8 cellular contexts compared by ENCODE assay signal in the genomic region with DNA sequence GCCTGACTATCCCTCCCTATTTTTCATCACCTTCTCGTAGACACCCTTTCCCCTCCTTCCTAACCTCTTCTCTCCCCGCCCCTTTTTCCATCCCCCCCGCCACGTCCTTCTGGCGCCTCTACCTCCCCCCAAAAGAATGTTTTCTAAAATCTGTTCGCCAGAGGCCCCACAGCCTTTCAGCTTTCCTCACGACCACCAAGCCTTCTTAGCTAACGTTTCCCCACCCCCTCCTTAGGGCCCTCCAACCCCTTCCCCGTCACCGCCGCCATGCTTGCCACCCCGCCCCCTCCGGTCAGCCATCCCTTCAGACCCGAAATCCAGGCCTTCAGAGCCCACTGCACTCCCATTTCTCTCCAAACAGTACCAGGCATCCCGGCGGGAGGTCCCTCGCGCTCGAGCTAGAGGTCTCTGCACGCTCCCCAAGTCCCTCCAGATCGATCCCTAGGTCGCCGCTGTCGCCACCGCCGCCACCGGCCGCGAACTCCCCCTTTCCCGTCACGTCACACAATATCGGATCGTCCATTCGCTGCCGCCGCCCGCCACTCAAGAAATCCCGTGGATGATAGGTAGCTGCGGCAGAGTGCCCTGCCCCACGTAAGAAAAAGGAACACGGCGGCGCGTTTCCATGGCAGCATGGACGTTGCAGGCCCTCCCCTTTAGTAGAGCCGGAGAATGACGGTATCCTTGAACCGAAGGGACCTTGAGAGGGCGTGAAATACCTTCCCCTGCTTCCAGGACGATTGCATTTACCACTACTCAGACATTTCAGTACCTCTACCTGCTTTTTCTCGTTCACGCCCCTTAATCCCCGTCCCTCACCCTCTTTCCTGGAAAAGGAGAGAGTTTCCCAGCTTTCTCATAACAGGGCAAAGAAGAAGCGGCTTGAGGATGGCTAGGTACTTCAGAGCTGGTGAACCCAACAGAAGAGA. TPM values are rescaled to one million over a fixed set of nuclear protein-coding genes. Genes with fewer than 3 reads are reported as not detected.
A peak's percentile ranks its signal among the peaks of the same experiment; 100 is the strongest.
DNase-seq lines count a peak whose midpoint lies in the region; ATAC-seq, FAIRE-seq and TF ChIP-seq lines count a peak whose summit lies in the region.

A gene with protein sequence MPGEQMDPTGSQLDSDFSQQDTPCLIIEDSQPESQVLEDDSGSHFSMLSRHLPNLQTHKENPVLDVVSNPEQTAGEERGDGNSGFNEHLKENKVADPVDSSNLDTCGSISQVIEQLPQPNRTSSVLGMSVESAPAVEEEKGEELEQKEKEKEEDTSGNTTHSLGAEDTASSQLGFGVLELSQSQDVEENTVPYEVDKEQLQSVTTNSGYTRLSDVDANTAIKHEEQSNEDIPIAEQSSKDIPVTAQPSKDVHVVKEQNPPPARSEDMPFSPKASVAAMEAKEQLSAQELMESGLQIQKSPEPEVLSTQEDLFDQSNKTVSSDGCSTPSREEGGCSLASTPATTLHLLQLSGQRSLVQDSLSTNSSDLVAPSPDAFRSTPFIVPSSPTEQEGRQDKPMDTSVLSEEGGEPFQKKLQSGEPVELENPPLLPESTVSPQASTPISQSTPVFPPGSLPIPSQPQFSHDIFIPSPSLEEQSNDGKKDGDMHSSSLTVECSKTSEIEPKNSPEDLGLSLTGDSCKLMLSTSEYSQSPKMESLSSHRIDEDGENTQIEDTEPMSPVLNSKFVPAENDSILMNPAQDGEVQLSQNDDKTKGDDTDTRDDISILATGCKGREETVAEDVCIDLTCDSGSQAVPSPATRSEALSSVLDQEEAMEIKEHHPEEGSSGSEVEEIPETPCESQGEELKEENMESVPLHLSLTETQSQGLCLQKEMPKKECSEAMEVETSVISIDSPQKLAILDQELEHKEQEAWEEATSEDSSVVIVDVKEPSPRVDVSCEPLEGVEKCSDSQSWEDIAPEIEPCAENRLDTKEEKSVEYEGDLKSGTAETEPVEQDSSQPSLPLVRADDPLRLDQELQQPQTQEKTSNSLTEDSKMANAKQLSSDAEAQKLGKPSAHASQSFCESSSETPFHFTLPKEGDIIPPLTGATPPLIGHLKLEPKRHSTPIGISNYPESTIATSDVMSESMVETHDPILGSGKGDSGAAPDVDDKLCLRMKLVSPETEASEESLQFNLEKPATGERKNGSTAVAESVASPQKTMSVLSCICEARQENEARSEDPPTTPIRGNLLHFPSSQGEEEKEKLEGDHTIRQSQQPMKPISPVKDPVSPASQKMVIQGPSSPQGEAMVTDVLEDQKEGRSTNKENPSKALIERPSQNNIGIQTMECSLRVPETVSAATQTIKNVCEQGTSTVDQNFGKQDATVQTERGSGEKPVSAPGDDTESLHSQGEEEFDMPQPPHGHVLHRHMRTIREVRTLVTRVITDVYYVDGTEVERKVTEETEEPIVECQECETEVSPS (N-terminal part only) (minus strand): TSS at position 484 of the 929 bp plus-strand sequence. CDS start 113 bp downstream, at position 371.

- POLR2A ChIA-PET in K562 (lab: Yijun Ruan, JAX), result interaction anchor here (0.6 to 1.9 kb wide), 8 partner anchors 8 to 1496 kb away, joined by 3 to 8 read pairs (median 5); a partner anchor contains a TSS

- H3K4me2 ChIP-seq in K562 (ENCODE audit: insufficient read depth, low read length), result peak within 1 kb of the TSS; percentile 97

- H3K4me3 ChIP-seq in K562 (peak within 1 kb of the TSS; percentile 77), retinal pigment epithelial cell (ENCODE audit: low read length) (peak within 1 kb of the TSS; percentile 96)

- TF ChIP-seq RAD21 in K562 (CRISPR knock-in tag; conservative IDR thresholded peaks at IDR 0.05 in 1 of 2, IDR thresholded peaks at IDR 0.05 in 1 of 2), result no peak

- H3K9me1 ChIP-seq in K562 (ENCODE audit: control insufficient read depth, insufficient read depth, low read length), result no peaks in the 10 kb centered on the region

- peaks cover 3 to 11% of the 10 kb centered on the region in 2 experiments; a peak in 3 of 5 replicates for H3K4me1 ChIP-seq in K562 (replicated peaks in 1 of 2; ENCODE audit: control insufficient read depth in 2 of 2, insufficient read depth in 2 of 2, low read length in 2 of 2)

- H3K9ac ChIP-seq in K562 (ENCODE audit: insufficient read depth in 1 of 2, low read depth in 2 of 2, low read length in 2 of 2), result peak within 1 kb of the TSS; percentile 60 to 91

- peak within 1 kb of the TSS; percentile 98 for H2AFZ ChIP-seq in K562 (ENCODE audit: low read depth, low read length)

- DNase-seq in NCI-H2107 treated with DMSO at 0.1 percent for 48 hours (lab: John Stamatoyannopoulos, UW; ENCODE audit: unreplicated experiment) (peak; percentile 78), K562 (ENCODE audit: extremely low read depth in 1 of 4, low spot score in 3 of 4) (peak; percentile 96), hypothalamus (lab: John Stamatoyannopoulos, UW) (peak; percentile 54 to 98 (median 91)), retinal pigment epithelial cell (ENCODE audit: low read depth) (peak; percentile 72)

- H4K20me1 ChIP-seq in K562 (replicated peaks; ENCODE audit: control insufficient read depth, insufficient read depth, low read length), result no peaks in the 10 kb centered on the region

- TF ChIP-seq POLR2A in K562 (conservative IDR thresholded peaks at IDR 0.05), result peak; percentile 74

- no TSS peak for BruUV-seq in K562 (replicated peaks; lab: Mats Ljungman, UMichigan)

- H3K36me3 ChIP-seq in K562 (ENCODE audit: control insufficient read depth, insufficient read depth, low read length), result peaks cover 29% of the 10 kb centered on the region; the same call in 2 of the 3 replicates

- ATAC-seq in GM18520 (IDR thresholded peaks at IDR 0.05; ENCODE audit: unreplicated experiment), result peak; percentile 91
- peak; percentile 89 for ATAC-seq in HG03064 (IDR thresholded peaks at IDR 0.05; ENCODE audit: low read depth, unreplicated experiment)
- ATAC-seq in K562, result peak; percentile 100

- peak within 1 kb of the TSS; percentile 60 for H3K27ac ChIP-seq in 22Rv1
- peak within 1 kb of the TSS; percentile 80 for H3K27ac ChIP-seq in K562 (ENCODE audit: extremely low read depth, low read depth, low read length)

- in situ Hi-C loops in K562 (cut with MboI), result no loop called here

- intact Hi-C loops in K562 (cut with micrococcal nuclease), result no loop called here

- FAIRE-seq in TTC549 (lab: Jason Lieb, UNC) (peak; percentile 76), K562 (lab: Jason Lieb, UNC) (peak; percentile 98)

- TF ChIP-seq CTCF in 22Rv1 (IDR thresholded peaks at IDR 0.05) (no peak), K562 (IDR thresholded peaks at IDR 0.05 in 2 of 3, conservative IDR thresholded peaks at IDR 0.05 in 1 of 3; ENCODE audit: insufficient read depth in 2 of 3, low read depth in 1 of 3, low read length in 3 of 3) (no peak), retinal pigment epithelial cell (conservative IDR thresholded peaks at IDR 0.05; ENCODE audit: low read depth, low read length) (no peak)

- H3K27me3 ChIP-seq in K562 (ENCODE audit: control insufficient read depth in 2 of 2, insufficient read depth in 2 of 2, low read length in 2 of 2), result no peaks in the 10 kb centered on the region

- H3K9me3 ChIP-seq in K562 (replicated peaks; ENCODE audit: control insufficient read depth, insufficient read depth, low read depth, low read length), result no peaks in the 10 kb centered on the region

- CTCF ChIA-PET in K562 (lab: Yijun Ruan, JAX; ENCODE audit: low intra/inter-chr PET ratio), result no interaction called here

- TF ChIP-seq EP300 in K562 (IDR thresholded peaks at IDR 0.05; ENCODE audit: low read length), result no peak

- 0 out of 3 replicates have a peak, but pooled peaks cover 10% of the 10 kb centered on the region for H3K79me2 ChIP-seq in K562 (ENCODE audit: control insufficient read depth, insufficient read depth, low read length)

- WGBS in K562 (ENCODE audit: insufficient coverage, low coverage, missing lambda C conversion rate), result under 1% methylated on average over 48 of the region's 54 CpGs

TF ChIP-seq in K562, 482 proteins besides CTCF, POLR2A, EP300 and RAD21 (continues in another document):
- TF ChIP-seq, protein P1, sequence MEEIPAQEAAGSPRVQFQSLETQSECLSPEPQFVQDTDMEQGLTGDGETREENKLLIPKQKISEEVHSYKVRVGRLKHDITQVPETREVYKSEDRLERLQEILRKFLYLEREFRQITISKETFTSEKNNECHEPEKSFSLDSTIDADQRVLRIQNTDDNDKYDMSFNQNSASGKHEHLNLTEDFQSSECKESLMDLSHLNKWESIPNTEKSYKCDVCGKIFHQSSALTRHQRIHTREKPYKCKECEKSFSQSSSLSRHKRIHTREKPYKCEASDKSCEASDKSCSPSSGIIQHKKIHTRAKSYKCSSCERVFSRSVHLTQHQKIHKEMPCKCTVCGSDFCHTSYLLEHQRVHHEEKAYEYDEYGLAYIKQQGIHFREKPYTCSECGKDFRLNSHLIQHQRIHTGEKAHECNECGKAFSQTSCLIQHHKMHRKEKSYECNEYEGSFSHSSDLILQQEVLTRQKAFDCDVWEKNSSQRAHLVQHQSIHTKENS (CRISPR knock-in tag; IDR thresholded peaks at IDR 0.05), result no peak
- peak; percentile 54 for TF ChIP-seq HMGN3 (IDR thresholded peaks at IDR 0.05; ENCODE audit: borderline replicate concordance, extremely low read depth, insufficient read length, low read depth, low read length)

RNA-seq across cellular contexts. Expression of the gene that starts here (rescaled TPM):
- 87.9 and 206 TPM in 2 replicates for total RNA-seq in K562 (2011; cell fraction: chromatin; rRNA removed; ENCODE audit: low replicate concordance)
- 50.7 and 55.4 TPM in 2 replicates for total RNA-seq in K562 (2011; cell fraction: nucleolus; rRNA removed)
- total RNA-seq in K562 (2011; cell fraction: nucleoplasm; rRNA removed), result 69.3 and 81.3 TPM in 2 replicates
- total RNA-seq in K562 (2014; rRNA removed), result 30.9 and 31.3 TPM in 2 replicates
- 37.6 and 38.1 TPM in 2 replicates for total RNA-seq in K562 (2014; rRNA removed; fragmentation: Illumina TruSeq; extraction: Trizol)
- 34.5 and 38.5 TPM in 2 replicates for total RNA-seq in K562 (2015; rRNA removed; fragmentation: Illumina TruSeq; extraction: Trizol)
- total RNA-seq in K562 (2021), result 32.8 and 32.9 TPM in 2 replicates
- polyA plus RNA-seq in K562 (2011; rRNA removed), result 58.1 and 63.3 TPM in 2 replicates
- polyA plus RNA-seq in K562 (2011; cell fraction: cytosol; rRNA removed), result 21.5 and 33.6 TPM in 2 replicates
- polyA plus RNA-seq in K562 (2011; cell fraction: nucleus; rRNA removed), result 80.2 and 82.6 TPM in 2 replicates
- polyA plus RNA-seq in K562 (2012), result 24.7 and 25.9 TPM in 2 replicates
- 26.7 and 29.6 TPM in 2 replicates for polyA plus RNA-seq in K562 (2014; fragmentation: Illumina TruSeq; extraction: Trizol)
- 1 to 10 TPM; 5.7 to 6.3 TPM for polyA plus RNA-seq in K562 (2014; fragmentation: Nextera tagmentation; extraction: Ambion mirVana)
- polyA plus RNA-seq in K562 (2014; rRNA removed), result 22.6 and 23.2 TPM in 2 replicates
- 114 and 126 TPM in 2 replicates for polyA minus RNA-seq in K562 (2011; rRNA and poly(A)+ RNA removed)
- 37.3 and 40.7 TPM in 2 replicates for polyA minus RNA-seq in K562 (2011; cell fraction: cytosol; rRNA and poly(A)+ RNA removed)
- polyA minus RNA-seq in K562 (2011; cell fraction: nucleus; rRNA and poly(A)+ RNA removed), result 56.7 and 78.5 TPM in 2 replicates

Comparison
In these comparisons a context has a peak if more than half of its experiments do, and no peak if none do; other contexts are left out.
1. Peak in every context shown above with its lines: DNase-seq, ATAC-seq, H3K4me3 ChIP-seq and H3K27ac ChIP-seq.